Comparison of ENCODE assay signal across 1 cellular context in genomic region chr16:28155293-28155692, GRCh38.
TF ChIP-seq lines count a peak whose summit lies in the region.

No MANE protein-coding gene starts in this region.

TF ChIP-seq in HEK293T, 16 proteins besides CTCF, POLR2A, EP300 and RAD21:
- TF ChIP-seq FOXM1 (IDR thresholded peaks at IDR 0.05; ENCODE audit: borderline replicate concordance): no peak
- TF ChIP-seq PKNOX1 (IDR thresholded peaks at IDR 0.05): peak; percentile 51
- TF ChIP-seq ZNF384 (IDR thresholded peaks at IDR 0.05): peak; percentile 46; the same call in 1 of the 2 replicates
